ENCODE assay signal across 16 cellular contexts in genomic region chr2:207201416-207201815, GRCh38.
"Had no signal": no experiment of that assay in that cellular context is flagged by ENCODE, and none has a peak within 500 bp of the region (broad histone marks: within the 10 kb centered on the region; RNA-seq: fewer than 3 reads in every experiment).

No MANE protein-coding gene starts in this region.

- H3K4me1 ChIP-seq: esophagus muscularis mucosa, foreskin keratinocyte, heart left ventricle, left lung, lower lobe of right lung had no signal

- ATAC-seq: foreskin keratinocyte; heart left ventricle; left cardiac atrium; left lung; left ventricle myocardium superior; lower lobe of right lung; naive thymus-derived CD4-positive, alpha-beta T cell had no signal

- H3K36me3 ChIP-seq: esophagus muscularis mucosa, heart left ventricle, left lung, lower lobe of right lung had no signal

- H3K9me3 ChIP-seq: esophagus muscularis mucosa, heart left ventricle, left lung, lower lobe of right lung had no signal

- H3K27me3 ChIP-seq: dorsolateral prefrontal cortex, esophagus muscularis mucosa, foreskin keratinocyte, heart left ventricle, left lung had no signal

- H3K27ac ChIP-seq: coronary artery, dorsolateral prefrontal cortex, esophagus muscularis mucosa, foreskin keratinocyte, heart left ventricle, left lung, lower lobe of right lung had no signal

- DNase-seq: dermis blood vessel endothelial cell; effector CD4-positive, alpha-beta T cell; effector memory CD4-positive, alpha-beta T cell; foreskin keratinocyte; heart left ventricle; hippocampal formation; left cardiac atrium; left lung; left ventricle myocardium superior; lower lobe of right lung; mesenchymal stem cell; midbrain; naive thymus-derived CD4-positive, alpha-beta T cell had no signal

- H3K4me3 ChIP-seq: coronary artery, dorsolateral prefrontal cortex, esophagus muscularis mucosa, heart left ventricle, left lung, lower lobe of right lung had no signal
